Comparison of ENCODE assay signal across 8 cellular contexts in the genomic region with DNA sequence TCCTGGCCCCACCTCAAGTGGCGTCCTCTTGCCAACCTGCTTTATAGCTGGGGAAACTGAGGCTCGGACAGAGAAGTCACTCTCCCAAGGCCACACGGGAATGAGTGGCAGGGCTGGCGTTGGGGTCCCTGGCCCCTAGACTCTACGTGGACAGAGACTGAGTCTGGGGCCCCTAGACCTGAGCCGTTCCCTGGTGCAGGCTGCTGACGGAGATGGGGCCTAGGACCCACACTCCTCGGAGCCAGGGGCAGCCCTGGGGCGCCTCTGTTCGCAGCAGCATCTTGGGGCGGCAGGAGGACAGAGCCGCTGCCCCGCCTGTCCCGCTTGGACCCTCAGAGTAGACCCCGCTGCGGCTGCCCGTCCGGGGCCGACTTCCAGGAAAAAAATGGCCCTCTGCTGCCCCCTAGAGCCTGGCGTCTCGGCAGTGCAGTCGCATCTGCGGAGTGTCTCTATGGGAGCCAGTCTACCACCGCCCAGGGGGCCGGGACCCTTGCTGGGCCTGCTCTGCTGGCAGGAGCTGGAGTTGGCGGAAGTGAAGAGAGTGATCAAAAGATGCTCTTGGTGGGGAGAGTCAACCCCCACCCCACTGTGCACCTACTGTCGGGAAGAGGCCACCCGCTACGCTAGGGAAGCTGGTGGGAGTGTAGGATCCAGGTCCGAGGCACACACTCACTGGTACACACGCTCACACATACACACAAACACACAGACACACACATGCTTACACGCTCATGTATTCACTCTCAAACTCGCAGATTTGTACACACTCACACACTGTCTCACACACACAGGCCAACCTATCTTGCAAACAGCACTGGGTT.
A peak's percentile ranks its signal among the peaks of the same experiment; 100 is the strongest.
DNase-seq lines count a peak whose midpoint lies in the region; ATAC-seq and TF ChIP-seq lines count a peak whose summit lies in the region.

No MANE protein-coding gene starts in this region.

- no peak for ATAC-seq in HG03432 (IDR thresholded peaks at IDR 0.05; ENCODE audit: unreplicated experiment)
- ATAC-seq in GM19328 (IDR thresholded peaks at IDR 0.05; ENCODE audit: unreplicated experiment), result no peak

- TF ChIP-seq CTCF in AG09319 (IDR thresholded peaks at IDR 0.05; ENCODE audit: low read depth, low read length) (peak; percentile 88), GM20000 (IDR thresholded peaks at IDR 0.05; ENCODE audit: extremely low read depth, missing control alignments) (peak; percentile 74)

- no peak for DNase-seq in AG09319 (ENCODE audit: extremely low read depth, low read depth)
- peak; percentile 80 for DNase-seq in GM20000 (ENCODE audit: low spot score)
- peak; percentile 35 for DNase-seq in RPMI7951 (ENCODE audit: low read depth)
- DNase-seq in activated gamma-delta T cell (lab: John Stamatoyannopoulos, UW), result peak; percentile 16
- DNase-seq in germinal center (ENCODE audit: low spot score), result peak; percentile 66
- peak; percentile 33 for DNase-seq in putamen (ENCODE audit: low spot score)
